In the genomic region with DNA sequence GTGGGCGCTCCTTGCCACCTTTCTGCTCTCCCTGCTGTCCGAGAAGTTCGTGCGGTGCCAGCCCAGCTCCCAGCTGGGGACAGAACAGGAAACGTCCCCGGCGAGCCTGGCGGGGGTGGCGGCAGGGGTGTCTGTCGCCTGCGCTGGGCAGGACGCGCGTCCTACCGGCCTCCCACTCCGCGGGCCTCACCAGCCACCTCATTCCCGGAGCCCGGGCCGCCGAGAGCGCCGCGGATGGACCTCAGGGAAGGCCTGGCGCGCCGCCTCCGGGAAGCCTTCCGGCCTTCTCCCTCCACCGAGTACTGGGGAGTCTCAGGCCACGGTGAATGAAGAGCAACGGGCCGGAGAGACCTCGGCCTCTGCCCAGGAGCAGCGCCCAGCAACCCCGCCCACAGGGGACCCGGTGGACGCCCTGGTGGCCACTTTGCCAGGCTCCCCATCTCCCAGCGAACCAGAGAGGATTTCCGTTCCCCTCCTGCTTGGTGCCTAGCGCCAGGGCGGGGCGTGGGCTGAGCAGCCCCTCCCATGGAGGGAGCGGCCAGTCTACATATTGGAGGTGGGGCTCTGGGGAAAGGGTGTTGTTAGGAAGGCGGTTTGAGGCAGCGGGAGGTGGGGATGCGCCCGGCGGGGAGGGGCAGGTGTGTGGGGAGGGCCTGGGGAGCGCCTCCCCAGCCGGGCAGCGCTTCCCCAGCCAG, we compare ENCODE assay signal across 8 cellular contexts. TPM values are rescaled to one million over a fixed set of nuclear protein-coding genes. Genes with fewer than 3 reads are reported as not detected.
DNase-seq lines count a peak whose midpoint lies in the region; ATAC-seq, FAIRE-seq and TF ChIP-seq lines count a peak whose summit lies in the region.

No MANE protein-coding gene starts in this region.

- H3K4me3 ChIP-seq in WERI-Rb-1 (ENCODE audit: low read depth, low read length): no peak overlapping the region
- H3K4me3 ChIP-seq in bronchial epithelial cell (ENCODE audit: low read depth, low read length): peak overlapping the region; percentile 40

- ATAC-seq in HG02798 (IDR thresholded peaks at IDR 0.05; ENCODE audit: poor library complexity, unreplicated experiment): peak; percentile 34

- H3K27ac ChIP-seq in WERI-Rb-1: peak overlapping the region; percentile 62

- H3K36me3 ChIP-seq in WERI-Rb-1 (no peaks in the 10 kb centered on the region), bronchial epithelial cell (ENCODE audit: control insufficient read depth, insufficient read depth, low read length) (no peaks in the 10 kb centered on the region)

- FAIRE-seq in GM12891 (lab: Jason Lieb, UNC) (peak; percentile 97), bronchial epithelial cell (lab: Jason Lieb, UNC) (no peak)

- TF ChIP-seq POLR2A in GM12891 (IDR thresholded peaks at IDR 0.05; ENCODE audit: low read depth, low read length): no peak

- TF ChIP-seq CTCF in WERI-Rb-1 (IDR thresholded peaks at IDR 0.05; ENCODE audit: low read depth, low read length): no peak
- TF ChIP-seq CTCF in bronchial epithelial cell (IDR thresholded peaks at IDR 0.05; ENCODE audit: insufficient read depth, low read length, severe bottlenecking): no peak

- H3K9me3 ChIP-seq in WERI-Rb-1 (ENCODE audit: severe bottlenecking): no peaks in the 10 kb centered on the region

- peak; percentile 90 for DNase-seq in GM12891 (ENCODE audit: insufficient read length, low spot score)
- DNase-seq in NCI-H2029 (lab: John Stamatoyannopoulos, UW): peak; percentile 51
- peak; percentile 48 for DNase-seq in WERI-Rb-1
- peak; percentile 72 for DNase-seq in bronchial epithelial cell (ENCODE audit: low read depth)
- DNase-seq in iris pigment epithelial cell (ENCODE audit: low read depth): peak; percentile 63
- peak; percentile 72 for DNase-seq in stimulated activated CD4-positive, alpha-beta T cell treated with anti-CD3 and anti-CD28 coated beads, Interleukin-12 subunit alpha, Interleukin-12 subunit beta, amount 100 ng/mL, for 4 hours
- DNase-seq in globus pallidus (ENCODE audit: low spot score): no peak

- no peaks in the 10 kb centered on the region for H3K27me3 ChIP-seq in WERI-Rb-1 (ENCODE audit: insufficient read depth, low read depth, severe bottlenecking)
- no peaks in the 10 kb centered on the region for H3K27me3 ChIP-seq in bronchial epithelial cell (ENCODE audit: control insufficient read depth, insufficient read depth, low read length)

TF ChIP-seq in GM12891, 5 proteins besides CTCF, POLR2A, EP300 and RAD21:
- TF ChIP-seq TAF1 (IDR thresholded peaks at IDR 0.05; ENCODE audit: low read depth, low read length) (peak; percentile 9; the same call in 1 of the 2 replicates), PAX5 (IDR thresholded peaks at IDR 0.05; ENCODE audit: insufficient read depth, low read length, severe bottlenecking) (no peak)

RNA-seq across cellular contexts. Expression of gene TNFRSF14, which starts 9.5 kb away (rescaled TPM):
- polyA plus RNA-seq in GM12891 (2012; ENCODE audit: low read depth, missing spikeins): 96.9 TPM
- 10.4 and 11.1 TPM in 2 replicates for total RNA-seq in bronchial epithelial cell

RNA-seq across cellular contexts. Expression of gene HES5, which starts 16.6 kb away (rescaled TPM):
- not detected for polyA plus RNA-seq in GM12891 (2012; ENCODE audit: low read depth, missing spikeins)
- total RNA-seq in bronchial epithelial cell: 2.9 and 3.8 TPM in 2 replicates

RNA-seq across cellular contexts. Expression of gene PANK4, which starts 20.3 kb away (rescaled TPM):
- polyA plus RNA-seq in GM12891 (2012; ENCODE audit: low read depth, missing spikeins): 12.6 TPM
- total RNA-seq in bronchial epithelial cell: 29.2 and 29.3 TPM in 2 replicates

RNA-seq across cellular contexts. Expression of gene PRXL2B, which starts 39.9 kb away (rescaled TPM):
- polyA plus RNA-seq in GM12891 (2012; ENCODE audit: low read depth, missing spikeins): 4.8 TPM
- total RNA-seq in bronchial epithelial cell: 5.2 and 6.8 TPM in 2 replicates
